In the genomic region with DNA sequence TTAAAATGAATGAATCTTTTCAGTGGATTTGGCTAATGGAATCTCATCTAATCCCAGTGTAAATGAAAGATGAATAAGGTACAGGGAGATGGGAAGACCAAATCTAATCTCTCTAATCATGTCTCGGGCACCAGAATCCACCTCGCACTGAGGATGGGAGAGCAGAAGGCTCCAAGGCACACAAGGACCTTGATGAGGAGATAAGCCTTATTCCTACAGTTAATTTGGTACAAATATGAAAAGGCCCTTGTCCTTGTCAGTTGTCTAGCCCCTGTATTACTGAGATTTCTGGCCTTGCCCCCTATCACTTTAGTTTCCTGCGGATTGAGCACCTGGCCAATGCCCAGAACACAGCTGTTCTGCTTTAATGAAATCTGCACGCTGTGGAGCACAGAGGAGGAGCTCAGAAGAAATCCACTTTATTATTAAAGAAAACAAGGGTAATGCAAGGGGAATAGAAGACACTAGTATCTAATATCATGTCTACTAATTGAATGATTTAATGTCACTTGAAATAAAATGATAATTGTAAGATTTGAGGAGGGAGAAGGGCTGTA, we compare ENCODE assay signal across 23 cellular contexts.
DNase-seq lines count a peak whose midpoint lies in the region; ATAC-seq and TF ChIP-seq lines count a peak whose summit lies in the region.
"Had no signal": no experiment of that assay in that cellular context is flagged by ENCODE, and none has a peak within 500 bp of the region (broad histone marks: within the 10 kb centered on the region; RNA-seq: fewer than 3 reads in every experiment).

No MANE protein-coding gene starts in this region.

- H3K27ac Mint-ChIP-seq in T-cell: no peak overlapping the region
- H3K27ac Mint-ChIP-seq: CD14-positive monocyte; HFFc6; T-helper 2 cell treated with Interferon-gamma antibody and Interleukin-4, amounts not matched to agents 5 μg/mL and 100 μg/mL, for 36 hours had no signal

- no peak overlapping the region for H3K4me3 Mint-ChIP-seq in T-cell
- H3K4me3 Mint-ChIP-seq: CD14-positive monocyte; HFFc6; T-helper 2 cell treated with Interferon-gamma antibody and Interleukin-4, amounts not matched to agents 5 μg/mL and 100 μg/mL, for 36 hours had no signal

- TF ChIP-seq CTCF in WERI-Rb-1 (IDR thresholded peaks at IDR 0.05; ENCODE audit: low read depth, low read length): no peak

- peak; percentile 55 for DNase-seq in NCI-H2171 treated with DMSO at 0.1 percent for 48 hours (lab: John Stamatoyannopoulos, UW)
- DNase-seq in NCI-H2171 (lab: John Stamatoyannopoulos, UW): no peak
- peak; percentile 66 for DNase-seq in NCI-H69 (lab: John Stamatoyannopoulos, UW)
- peak; percentile 87 for DNase-seq in WERI-Rb-1
- DNase-seq in NK-92 (lab: John Stamatoyannopoulos, UW; ENCODE audit: unreplicated experiment): no peak
- no peak for DNase-seq in T-cell
- no peak for DNase-seq in glomerular visceral epithelial cell (ENCODE audit: extremely low spot score)
- DNase-seq: DMS79 treated with DMSO at 0.1 percent for 48 hours, H7, HFFc6, NCI-H1105, NCI-H146, NCI-H2029, NCI-H510A, PC-3, Right ventricle myocardium superior had no signal

- ATAC-seq in T-cell (replicated peaks in 1 of 4) (no peak), HG03175 (IDR thresholded peaks at IDR 0.05; ENCODE audit: unreplicated experiment) (no peak)
- ATAC-seq: HepG2, K562, PC-3 had no signal

- no peaks in the 10 kb centered on the region for H3K4me1 Mint-ChIP-seq in T-cell
- H3K4me1 Mint-ChIP-seq: CD14-positive monocyte had no signal

- H3K27me3 ChIP-seq in WERI-Rb-1 (ENCODE audit: insufficient read depth, low read depth, severe bottlenecking): no peaks in the 10 kb centered on the region

- POLR2A ChIA-PET in T-cell (lab: Charles Lee): no interaction called here

- no peaks in the 10 kb centered on the region for H3K36me3 ChIP-seq in WERI-Rb-1

- H3K36me3 Mint-ChIP-seq in T-cell: no peaks in the 10 kb centered on the region
- H3K36me3 Mint-ChIP-seq: CD14-positive monocyte had no signal

- CTCF ChIA-PET in T-cell (lab: Charles Lee): no interaction called here

- H3K9me3 Mint-ChIP-seq in T-cell: peaks cover 0 to 5% (median 0%) of the 10 kb centered on the region in 3 donors
- H3K9me3 Mint-ChIP-seq: CD14-positive monocyte; HFFc6; T-helper 2 cell treated with Interferon-gamma antibody and Interleukin-4, amounts not matched to agents 5 μg/mL and 100 μg/mL, for 36 hours had no signal

- H3K27me3 Mint-ChIP-seq in T-cell: no peaks in the 10 kb centered on the region

- H3K27ac ChIP-seq in WERI-Rb-1: peak overlapping the region; percentile 82
- H3K27ac ChIP-seq: HL-60, SK-N-MC had no signal

- H3K9me3 ChIP-seq in WERI-Rb-1 (ENCODE audit: severe bottlenecking): no peaks in the 10 kb centered on the region

- H3K4me3 ChIP-seq in WERI-Rb-1 (ENCODE audit: low read depth, low read length): no peak overlapping the region
- H3K4me3 ChIP-seq: K562, SK-N-MC had no signal

Comparison
In these comparisons a context has a peak if more than half of its experiments do, and no peak if none do; other contexts are left out.
1. DNase-seq: peak in NCI-H2171 treated with DMSO at 0.1 percent for 48 hours (single experiment), NCI-H69 (single experiment) and WERI-Rb-1 (single experiment); none in NCI-H2171 (single experiment), NK-92 (single experiment), T-cell (0 of 34) and glomerular visceral epithelial cell (single experiment).